Comparison of ENCODE assay signal across 3 cellular contexts in the genomic region with DNA sequence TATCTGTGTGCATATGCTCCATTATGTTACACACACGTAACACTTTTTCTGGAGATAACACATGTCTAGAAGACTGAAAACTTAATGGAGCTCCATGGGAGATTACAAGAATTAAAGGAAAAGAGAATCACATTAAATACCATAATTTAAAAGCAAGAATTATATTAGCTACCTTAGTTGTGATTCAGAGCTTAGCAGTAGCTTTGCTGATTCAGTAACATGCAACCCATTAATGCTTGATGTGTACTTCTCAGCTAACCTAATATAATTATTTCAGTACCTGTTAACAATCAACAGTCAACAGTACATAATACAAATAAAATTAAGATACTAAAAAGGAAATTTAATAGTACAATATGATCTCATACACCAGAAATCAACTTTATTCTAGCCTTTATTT.
TF ChIP-seq lines count a peak whose summit lies in the region.

No MANE protein-coding gene starts in this region.

TF ChIP-seq in SK-N-SH treated with all-trans-retinoic acid at 6 μM for 48 hours, 23 proteins besides CTCF, POLR2A, EP300 and RAD21 (continued from another document):
- TF ChIP-seq, protein P1, sequence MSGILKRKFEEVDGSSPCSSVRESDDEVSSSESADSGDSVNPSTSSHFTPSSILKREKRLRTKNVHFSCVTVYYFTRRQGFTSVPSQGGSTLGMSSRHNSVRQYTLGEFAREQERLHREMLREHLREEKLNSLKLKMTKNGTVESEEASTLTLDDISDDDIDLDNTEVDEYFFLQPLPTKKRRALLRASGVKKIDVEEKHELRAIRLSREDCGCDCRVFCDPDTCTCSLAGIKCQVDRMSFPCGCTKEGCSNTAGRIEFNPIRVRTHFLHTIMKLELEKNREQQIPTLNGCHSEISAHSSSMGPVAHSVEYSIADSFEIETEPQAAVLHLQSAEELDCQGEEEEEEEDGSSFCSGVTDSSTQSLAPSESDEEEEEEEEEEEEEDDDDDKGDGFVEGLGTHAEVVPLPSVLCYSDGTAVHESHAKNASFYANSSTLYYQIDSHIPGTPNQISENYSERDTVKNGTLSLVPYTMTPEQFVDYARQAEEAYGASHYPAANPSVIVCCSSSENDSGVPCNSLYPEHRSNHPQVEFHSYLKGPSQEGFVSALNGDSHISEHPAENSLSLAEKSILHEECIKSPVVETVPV (CRISPR knock-in tag; IDR thresholded peaks at IDR 0.05), result no peak
TF ChIP-seq in SK-N-SH treated with all-trans-retinoic acid at 6 μM for 48 hours: peak in this region for 2.

TF ChIP-seq in SK-N-SH, 30 proteins besides CTCF, POLR2A, EP300 and RAD21 (continued from another document):
- TF ChIP-seq ELF1 (IDR thresholded peaks at IDR 0.05) (no peak), EZH2phosphoT487 (IDR thresholded peaks at IDR 0.05; ENCODE audit: borderline replicate concordance, low read depth) (no peak), RXRA (IDR thresholded peaks at IDR 0.05; ENCODE audit: borderline replicate concordance, low read depth) (no peak)
- TF ChIP-seq, protein P2, sequence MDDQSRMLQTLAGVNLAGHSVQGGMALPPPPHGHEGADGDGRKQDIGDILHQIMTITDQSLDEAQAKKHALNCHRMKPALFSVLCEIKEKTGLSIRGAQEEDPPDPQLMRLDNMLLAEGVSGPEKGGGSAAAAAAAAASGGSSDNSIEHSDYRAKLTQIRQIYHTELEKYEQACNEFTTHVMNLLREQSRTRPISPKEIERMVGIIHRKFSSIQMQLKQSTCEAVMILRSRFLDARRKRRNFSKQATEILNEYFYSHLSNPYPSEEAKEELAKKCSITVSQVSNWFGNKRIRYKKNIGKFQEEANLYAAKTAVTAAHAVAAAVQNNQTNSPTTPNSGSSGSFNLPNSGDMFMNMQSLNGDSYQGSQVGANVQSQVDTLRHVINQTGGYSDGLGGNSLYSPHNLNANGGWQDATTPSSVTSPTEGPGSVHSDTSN (IDR thresholded peaks at IDR 0.05), result no peak
TF ChIP-seq in SK-N-SH: peak in this region for 0.

TF ChIP-seq in K562, 482 proteins besides CTCF, POLR2A, EP300 and RAD21:
- TF ChIP-seq, protein P3, sequence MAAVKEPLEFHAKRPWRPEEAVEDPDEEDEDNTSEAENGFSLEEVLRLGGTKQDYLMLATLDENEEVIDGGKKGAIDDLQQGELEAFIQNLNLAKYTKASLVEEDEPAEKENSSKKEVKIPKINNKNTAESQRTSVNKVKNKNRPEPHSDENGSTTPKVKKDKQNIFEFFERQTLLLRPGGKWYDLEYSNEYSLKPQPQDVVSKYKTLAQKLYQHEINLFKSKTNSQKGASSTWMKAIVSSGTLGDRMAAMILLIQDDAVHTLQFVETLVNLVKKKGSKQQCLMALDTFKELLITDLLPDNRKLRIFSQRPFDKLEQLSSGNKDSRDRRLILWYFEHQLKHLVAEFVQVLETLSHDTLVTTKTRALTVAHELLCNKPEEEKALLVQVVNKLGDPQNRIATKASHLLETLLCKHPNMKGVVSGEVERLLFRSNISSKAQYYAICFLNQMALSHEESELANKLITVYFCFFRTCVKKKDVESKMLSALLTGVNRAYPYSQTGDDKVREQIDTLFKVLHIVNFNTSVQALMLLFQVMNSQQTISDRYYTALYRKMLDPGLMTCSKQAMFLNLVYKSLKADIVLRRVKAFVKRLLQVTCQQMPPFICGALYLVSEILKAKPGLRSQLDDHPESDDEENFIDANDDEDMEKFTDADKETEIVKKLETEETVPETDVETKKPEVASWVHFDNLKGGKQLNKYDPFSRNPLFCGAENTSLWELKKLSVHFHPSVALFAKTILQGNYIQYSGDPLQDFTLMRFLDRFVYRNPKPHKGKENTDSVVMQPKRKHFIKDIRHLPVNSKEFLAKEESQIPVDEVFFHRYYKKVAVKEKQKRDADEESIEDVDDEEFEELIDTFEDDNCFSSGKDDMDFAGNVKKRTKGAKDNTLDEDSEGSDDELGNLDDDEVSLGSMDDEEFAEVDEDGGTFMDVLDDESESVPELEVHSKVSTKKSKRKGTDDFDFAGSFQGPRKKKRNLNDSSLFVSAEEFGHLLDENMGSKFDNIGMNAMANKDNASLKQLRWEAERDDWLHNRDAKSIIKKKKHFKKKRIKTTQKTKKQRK (IDR thresholded peaks at IDR 0.05; ENCODE audit: borderline replicate concordance, low read depth, low read length), result no peak
- 0 out of 2 replicates have a peak, but pooled peaks have one; percentile 18 for TF ChIP-seq POLR2H (tag; IDR thresholded peaks at IDR 0.05; ENCODE audit: low read depth)
